Comparison of ENCODE assay signal across 8 cellular contexts in the genomic region with DNA sequence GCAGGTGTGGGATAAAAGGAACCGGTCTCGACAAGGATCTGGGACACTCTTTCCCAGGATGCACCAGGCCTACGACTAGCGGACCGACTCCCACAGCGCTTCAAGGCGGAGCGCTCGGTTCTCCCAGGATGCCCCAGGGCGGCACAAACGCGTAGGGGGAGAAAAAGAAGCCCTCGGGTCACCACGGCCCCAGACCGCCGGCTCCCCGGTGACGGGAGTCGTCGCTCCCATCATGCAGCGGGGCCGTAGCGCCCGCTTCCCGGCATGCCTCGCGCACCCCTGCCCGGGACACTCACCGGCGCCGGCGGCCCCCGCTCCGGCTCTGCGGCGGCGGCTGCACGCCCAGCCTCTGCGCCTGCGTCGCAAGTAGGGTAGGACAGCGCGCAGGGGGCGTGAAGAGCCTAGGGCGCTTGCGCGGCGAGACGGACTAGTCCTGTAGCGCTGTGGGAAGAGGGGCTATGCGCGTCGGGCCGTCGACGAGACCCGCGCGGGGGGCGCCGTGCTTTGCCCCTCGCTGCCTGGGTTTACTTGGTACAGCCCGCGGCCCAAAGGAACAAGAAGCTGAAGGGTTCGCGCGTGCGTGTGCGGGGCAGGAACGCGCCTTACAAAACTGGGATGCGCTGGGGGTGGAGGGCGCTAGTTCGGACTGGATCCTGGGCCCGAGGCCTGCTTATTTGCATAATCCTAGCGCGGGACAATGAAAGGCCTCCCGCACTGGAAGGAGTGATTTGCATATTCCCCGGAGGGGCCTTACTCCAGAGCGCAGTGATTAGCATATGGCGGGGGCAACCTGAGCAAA. TPM values are rescaled to one million over a fixed set of nuclear protein-coding genes. Genes with fewer than 3 reads are reported as not detected.
DNase-seq lines count a peak whose midpoint lies in the region; ATAC-seq and TF ChIP-seq lines count a peak whose summit lies in the region.

A gene with protein sequence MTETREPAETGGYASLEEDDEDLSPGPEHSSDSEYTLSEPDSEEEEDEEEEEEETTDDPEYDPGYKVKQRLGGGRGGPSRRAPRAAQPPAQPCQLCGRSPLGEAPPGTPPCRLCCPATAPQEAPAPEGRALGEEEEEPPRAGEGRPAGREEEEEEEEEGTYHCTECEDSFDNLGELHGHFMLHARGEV (minus strand): TSS at position 368 of the 799 bp plus-strand sequence. CDS start 5,325 bp downstream, outside the sequence.

- peaks cover 24% of the 10 kb centered on the region; the same call in 1 of the 2 replicates for H3K79me2 ChIP-seq in GM23338 (replicated peaks; ENCODE audit: insufficient read depth)

- peaks cover 9% of the 10 kb centered on the region for H3K4me1 ChIP-seq in GM23338 (ENCODE audit: insufficient read depth)

- H3K27ac ChIP-seq in GM23338 (ENCODE audit: low read depth) = peak within 1 kb of the TSS; percentile 96

- no peaks in the 10 kb centered on the region for H3K27me3 ChIP-seq in GM23338 (ENCODE audit: insufficient read depth)

- H3K27me3 Mint-ChIP-seq in GM23338 (ENCODE audit: insufficient read depth, low read depth, poor library complexity) = peaks cover 19% of the 10 kb centered on the region
- H3K27me3 Mint-ChIP-seq in nephron (ENCODE audit: low read depth) = no peaks in the 10 kb centered on the region

- ATAC-seq in GM23338 = peak; percentile 84
- peak; percentile 92 for ATAC-seq in stimulated activated naive CD8-positive, alpha-beta T cell treated with anti-CD3 and anti-CD28 coated beads, Interleukin-15, Interleukin-2, amounts not matched to agents 100 U/mL and 50 U/mL, for 24 hours

- peak within 1 kb of the TSS; percentile 68 for H3K4me3 ChIP-seq in GM23338
- peak within 1 kb of the TSS; percentile 95 for H3K4me3 ChIP-seq in fibroblast of the aortic adventitia (ENCODE audit: low read depth, low read length)

- peak within 1 kb of the TSS; percentile 84 for H3K4me2 ChIP-seq in GM23338

- TF ChIP-seq POLR2A in Raji (IDR thresholded peaks at IDR 0.05; ENCODE audit: insufficient read depth, low read depth, low read length) = peak; percentile 72

- H2AFZ ChIP-seq in GM23338 = peak within 1 kb of the TSS; percentile 88

- H3K4me3 Mint-ChIP-seq in GM23338 = peak within 1 kb of the TSS; percentile 88
- peak within 1 kb of the TSS; percentile 94 to 98 (median 97) for H3K4me3 Mint-ChIP-seq in nephron

- H3F3A ChIP-seq in GM23338 (replicated peaks; ENCODE audit: low read depth) = peaks cover 7% of the 10 kb centered on the region

- H3K9me3 Mint-ChIP-seq in GM23338 (peaks cover 3% of the 10 kb centered on the region; the same call in 2 of the 3 replicates), nephron (no peaks in the 10 kb centered on the region)

- peak within 1 kb of the TSS; percentile 99 for H3K27ac Mint-ChIP-seq in GM23338
- H3K27ac Mint-ChIP-seq in nephron = peak within 1 kb of the TSS; percentile 99 to 100 (median 99)

- H4K20me1 ChIP-seq in GM23338 (replicated peaks; ENCODE audit: insufficient read depth) = no peaks in the 10 kb centered on the region; the same call in none of the 2 replicates

- no peak for TF ChIP-seq CTCF in GM23338 (conservative IDR thresholded peaks at IDR 0.05; ENCODE audit: low read depth in 2 of 2)
- TF ChIP-seq CTCF in fibroblast of the aortic adventitia (IDR thresholded peaks at IDR 0.05; ENCODE audit: insufficient read depth, low read length) = no peak
- no peak for TF ChIP-seq CTCF in nephron (IDR thresholded peaks at IDR 0.05; ENCODE audit: unreplicated experiment in 3 of 3)

- no peaks in the 10 kb centered on the region for H3K36me3 ChIP-seq in GM23338 (ENCODE audit: insufficient read depth)

- H3K9me2 ChIP-seq in GM23338 (ENCODE audit: insufficient read depth) = no peaks in the 10 kb centered on the region

- H3K36me3 Mint-ChIP-seq in GM23338 (ENCODE audit: low read depth) (peaks cover 9% of the 10 kb centered on the region), nephron (ENCODE audit: low read depth) (peaks cover 23% of the 10 kb centered on the region)

- peak; percentile 87 for DNase-seq in EL
- peak; percentile 97 for DNase-seq in GM23338 (ENCODE audit: low spot score)
- DNase-seq in LHCN-M2 (ENCODE audit: low read depth) = peak; percentile 88
- peak; percentile 96 for DNase-seq in activated effector memory CD4-positive, alpha-beta T cell treated with anti-CD3 and anti-CD28 coated beads, Interleukin-2, amount 50 U/mL, for 16 hours
- peak; percentile 87 for DNase-seq in fibroblast of the aortic adventitia (ENCODE audit: low read depth)
- peak; percentile 91 for DNase-seq in stimulated activated naive CD8-positive, alpha-beta T cell treated with anti-CD3 and anti-CD28 coated beads, Interleukin-15, Interleukin-2, amounts not matched to agents 100 U/mL and 50 U/mL, for 24 hours

- H3K4me1 Mint-ChIP-seq in GM23338 (peaks cover 29% of the 10 kb centered on the region), nephron (peaks cover 22% of the 10 kb centered on the region)

TF ChIP-seq in GM23338, 12 proteins besides CTCF, POLR2A, EP300 and RAD21:
- TF ChIP-seq, protein P1, sequence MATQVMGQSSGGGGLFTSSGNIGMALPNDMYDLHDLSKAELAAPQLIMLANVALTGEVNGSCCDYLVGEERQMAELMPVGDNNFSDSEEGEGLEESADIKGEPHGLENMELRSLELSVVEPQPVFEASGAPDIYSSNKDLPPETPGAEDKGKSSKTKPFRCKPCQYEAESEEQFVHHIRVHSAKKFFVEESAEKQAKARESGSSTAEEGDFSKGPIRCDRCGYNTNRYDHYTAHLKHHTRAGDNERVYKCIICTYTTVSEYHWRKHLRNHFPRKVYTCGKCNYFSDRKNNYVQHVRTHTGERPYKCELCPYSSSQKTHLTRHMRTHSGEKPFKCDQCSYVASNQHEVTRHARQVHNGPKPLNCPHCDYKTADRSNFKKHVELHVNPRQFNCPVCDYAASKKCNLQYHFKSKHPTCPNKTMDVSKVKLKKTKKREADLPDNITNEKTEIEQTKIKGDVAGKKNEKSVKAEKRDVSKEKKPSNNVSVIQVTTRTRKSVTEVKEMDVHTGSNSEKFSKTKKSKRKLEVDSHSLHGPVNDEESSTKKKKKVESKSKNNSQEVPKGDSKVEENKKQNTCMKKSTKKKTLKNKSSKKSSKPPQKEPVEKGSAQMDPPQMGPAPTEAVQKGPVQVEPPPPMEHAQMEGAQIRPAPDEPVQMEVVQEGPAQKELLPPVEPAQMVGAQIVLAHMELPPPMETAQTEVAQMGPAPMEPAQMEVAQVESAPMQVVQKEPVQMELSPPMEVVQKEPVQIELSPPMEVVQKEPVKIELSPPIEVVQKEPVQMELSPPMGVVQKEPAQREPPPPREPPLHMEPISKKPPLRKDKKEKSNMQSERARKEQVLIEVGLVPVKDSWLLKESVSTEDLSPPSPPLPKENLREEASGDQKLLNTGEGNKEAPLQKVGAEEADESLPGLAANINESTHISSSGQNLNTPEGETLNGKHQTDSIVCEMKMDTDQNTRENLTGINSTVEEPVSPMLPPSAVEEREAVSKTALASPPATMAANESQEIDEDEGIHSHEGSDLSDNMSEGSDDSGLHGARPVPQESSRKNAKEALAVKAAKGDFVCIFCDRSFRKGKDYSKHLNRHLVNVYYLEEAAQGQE (IDR thresholded peaks at IDR 0.05; ENCODE audit: unreplicated experiment) = no peak
- TF ChIP-seq POLR2AphosphoS5 (IDR thresholded peaks at IDR 0.05; ENCODE audit: low read depth) = peak; percentile 60
- TF ChIP-seq EZH2phosphoT487 (IDR thresholded peaks at IDR 0.05; ENCODE audit: unreplicated experiment) = no peak
- TF ChIP-seq, protein P2, sequence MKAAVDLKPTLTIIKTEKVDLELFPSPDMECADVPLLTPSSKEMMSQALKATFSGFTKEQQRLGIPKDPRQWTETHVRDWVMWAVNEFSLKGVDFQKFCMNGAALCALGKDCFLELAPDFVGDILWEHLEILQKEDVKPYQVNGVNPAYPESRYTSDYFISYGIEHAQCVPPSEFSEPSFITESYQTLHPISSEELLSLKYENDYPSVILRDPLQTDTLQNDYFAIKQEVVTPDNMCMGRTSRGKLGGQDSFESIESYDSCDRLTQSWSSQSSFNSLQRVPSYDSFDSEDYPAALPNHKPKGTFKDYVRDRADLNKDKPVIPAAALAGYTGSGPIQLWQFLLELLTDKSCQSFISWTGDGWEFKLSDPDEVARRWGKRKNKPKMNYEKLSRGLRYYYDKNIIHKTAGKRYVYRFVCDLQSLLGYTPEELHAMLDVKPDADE (IDR thresholded peaks at IDR 0.05) = no peak
- 0 out of 2 replicates have a peak, but pooled peaks have one; percentile 1 for TF ChIP-seq CREB1 (CRISPR knock-in tag; IDR thresholded peaks at IDR 0.05; ENCODE audit: low read depth)
- TF ChIP-seq NANOG (IDR thresholded peaks at IDR 0.05; ENCODE audit: borderline replicate concordance) = no peak
- no peak for TF ChIP-seq ZNF331 (CRISPR knock-in tag; IDR thresholded peaks at IDR 0.05; ENCODE audit: low read depth)

RNA-seq across cellular contexts. Expression of the gene that starts here (rescaled TPM):
- 21.6 and 23.9 TPM in 2 replicates for total RNA-seq in GM23338 (2014; rRNA removed; shearing (Covaris generic))
- polyA plus RNA-seq in GM23338 (2016; fragmentation: Nextera tagmentation; extraction: Ambion mirVana) = 21.1 and 22.5 TPM in 2 replicates
- total RNA-seq in LHCN-M2 (2014; rRNA removed) = 56.8 and 58.4 TPM in 2 replicates
- polyA plus RNA-seq in LHCN-M2 (2012) = 78.3 TPM
- 14.0 and 34.8 TPM in 2 replicates for total RNA-seq in fibroblast of the aortic adventitia (ENCODE audit: low replicate concordance)

Comparison
In these comparisons a context has a peak if more than half of its experiments do, and no peak if none do; other contexts are left out.
1. Peak in every context shown above with its lines: DNase-seq, ATAC-seq, H3K4me3 ChIP-seq and H3K27ac ChIP-seq.